In the genomic region with DNA sequence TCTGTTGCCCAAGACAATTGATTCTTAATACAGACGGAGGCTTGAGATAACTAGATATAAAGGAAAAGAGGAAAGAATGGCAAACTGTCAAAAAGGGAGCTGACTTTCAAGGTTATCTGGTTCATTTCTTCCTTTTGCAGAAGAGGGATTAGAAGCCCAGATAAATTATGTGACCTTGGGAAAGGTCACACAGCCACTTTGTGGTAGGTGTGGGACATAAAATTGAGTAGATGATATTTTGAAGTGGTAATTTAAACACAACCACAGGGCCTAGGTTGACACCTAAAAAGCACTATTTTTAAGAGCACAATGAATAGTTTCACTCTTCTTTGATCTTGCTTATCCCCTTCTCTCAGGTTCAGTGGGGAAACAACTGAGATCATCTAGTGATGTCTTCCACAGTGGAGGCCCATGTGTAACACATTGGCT, we compare ENCODE assay signal across 11 cellular contexts. TPM values are rescaled to one million over a fixed set of nuclear protein-coding genes. Genes with fewer than 3 reads are reported as not detected.
DNase-seq lines count a peak whose midpoint lies in the region; ATAC-seq and TF ChIP-seq lines count a peak whose summit lies in the region.
"Had no signal": no experiment of that assay in that cellular context is flagged by ENCODE, and none has a peak within 500 bp of the region (broad histone marks: within the 10 kb centered on the region; RNA-seq: fewer than 3 reads in every experiment).

No MANE protein-coding gene starts in this region.

- H3K4me1 ChIP-seq in mucosa of descending colon (ENCODE audit: low read depth) (peaks cover 5% of the 10 kb centered on the region), BE2C (no peaks in the 10 kb centered on the region; the same call in 1 of the 2 replicates)
- H3K4me1 ChIP-seq: right atrium auricular region had no signal

- H3K4me3 ChIP-seq in mucosa of descending colon (no peak overlapping the region), BE2C (ENCODE audit: low read depth, low read length) (no peak overlapping the region)
- H3K4me3 ChIP-seq: right atrium auricular region had no signal

- H3K27ac ChIP-seq in substantia nigra (ENCODE audit: low read depth, low read length, poor library complexity, severe bottlenecking), result no peak overlapping the region
- H3K27ac ChIP-seq: epithelial cell of prostate, right atrium auricular region had no signal

- ATAC-seq in GM18868 (IDR thresholded peaks at IDR 0.05; ENCODE audit: unreplicated experiment), result peak; percentile 61
- ATAC-seq in HG02610 (IDR thresholded peaks at IDR 0.05; ENCODE audit: unreplicated experiment), result peak; percentile 77
- ATAC-seq in mucosa of descending colon, result peak; percentile 62

- intact Hi-C loops in mucosa of descending colon (cut with DNase I, micrococcal nuclease), result no loop called here

- H3K27me3 ChIP-seq in BE2C, result no peaks in the 10 kb centered on the region
- H3K27me3 ChIP-seq: right atrium auricular region had no signal

- DNase-seq in OCI-M1 (lab: John Stamatoyannopoulos, UW), result peak; percentile 76
- no peak for DNase-seq in mucosa of descending colon
- DNase-seq in BE2C, result no peak
- no peak for DNase-seq in superior temporal gyrus (ENCODE audit: extremely low spot score)
- no peak for DNase-seq in NCI-H2081 (lab: John Stamatoyannopoulos, UW)
- DNase-seq in substantia nigra (lab: John Stamatoyannopoulos, UW), result no peak
- DNase-seq: left cardiac atrium had no signal

- H3K9me3 ChIP-seq in mucosa of descending colon (no peaks in the 10 kb centered on the region), BE2C (no peaks in the 10 kb centered on the region)

- TF ChIP-seq CTCF in mucosa of descending colon (IDR thresholded peaks at IDR 0.05) (no peak), BE2C (IDR thresholded peaks at IDR 0.05; ENCODE audit: low read depth, low read length) (no peak)

- H3K36me3 ChIP-seq in mucosa of descending colon (ENCODE audit: low read depth) (no peaks in the 10 kb centered on the region), BE2C (no peaks in the 10 kb centered on the region)
- H3K36me3 ChIP-seq: right atrium auricular region had no signal

RNA-seq across cellular contexts. Expression of gene KIAA0040, which starts 16.9 kb away (rescaled TPM):
- 10 to 100 TPM; 13.3 to 18.8 (median 13.3) TPM for total RNA-seq in mucosa of descending colon
- not detected for polyA plus RNA-seq in BE2C (2012; ENCODE audit: insufficient read depth, insufficient read length, low read depth)
